In genomic region chr6:3887150-3887700, GRCh38 we compare ENCODE assay signal across 10 cellular contexts. TPM values are rescaled to one million over a fixed set of nuclear protein-coding genes. Genes with fewer than 3 reads are reported as not detected.
DNase-seq lines count a peak whose midpoint lies in the region; ATAC-seq, FAIRE-seq and TF ChIP-seq lines count a peak whose summit lies in the region.
"Had no signal": no experiment of that assay in that cellular context is flagged by ENCODE, and none has a peak within 500 bp of the region (broad histone marks: within the 10 kb centered on the region; RNA-seq: fewer than 3 reads in every experiment).

No MANE protein-coding gene starts in this region.

- ATAC-seq in lower lobe of right lung: peak; percentile 25 to 53
- ATAC-seq in T-helper 17 cell: no peak
- ATAC-seq in GM19452 (IDR thresholded peaks at IDR 0.05; ENCODE audit: unreplicated experiment): no peak
- ATAC-seq in HG03432 (IDR thresholded peaks at IDR 0.05; ENCODE audit: unreplicated experiment): no peak
- ATAC-seq: naive thymus-derived CD4-positive, alpha-beta T cell had no signal

- no peaks in the 10 kb centered on the region for H3K36me3 Mint-ChIP-seq in T-helper 17 cell (ENCODE audit: low read depth)
- H3K36me3 Mint-ChIP-seq: naive thymus-derived CD4-positive, alpha-beta T cell had no signal

- H3K9ac ChIP-seq in colonic mucosa (ENCODE audit: low read depth in 2 of 2, low read length in 2 of 2): no peak overlapping the region

- H3K27me3 ChIP-seq in colonic mucosa: no peaks in the 10 kb centered on the region
- no peaks in the 10 kb centered on the region for H3K27me3 ChIP-seq in lower lobe of right lung (ENCODE audit: low read depth)
- H3K27me3 ChIP-seq: SJSA1 had no signal

- FAIRE-seq in HTR-8/SVneo (lab: Jason Lieb, UNC): no peak

- H3K36me3 ChIP-seq in colonic mucosa: no peaks in the 10 kb centered on the region
- H3K36me3 ChIP-seq in lower lobe of right lung: no peaks in the 10 kb centered on the region
- H3K36me3 ChIP-seq: SJSA1 had no signal

- H3K4me3 ChIP-seq in colonic mucosa: no peak overlapping the region
- no peak overlapping the region for H3K4me3 ChIP-seq in lower lobe of right lung
- H3K4me3 ChIP-seq: SJSA1 had no signal

- no peak overlapping the region for H3K27ac Mint-ChIP-seq in T-helper 17 cell
- H3K27ac Mint-ChIP-seq: naive thymus-derived CD4-positive, alpha-beta T cell had no signal

- DNase-seq in AG08395 (ENCODE audit: low spot score) (peak; percentile 48), HTR-8/SVneo (ENCODE audit: insufficient read length, low spot score) (peak; percentile 27), colonic mucosa (no peak), lower lobe of right lung (no peak), T-helper 17 cell (no peak), NOMO-1 (lab: John Stamatoyannopoulos, UW; ENCODE audit: unreplicated experiment in 2 of 2) (no peak)
- DNase-seq: naive thymus-derived CD4-positive, alpha-beta T cell had no signal

- no peak overlapping the region for H3K27ac ChIP-seq in colonic mucosa
- H3K27ac ChIP-seq in lower lobe of right lung: no peak overlapping the region
- H3K27ac ChIP-seq: SJSA1 had no signal

- no peak overlapping the region for H3K4me3 Mint-ChIP-seq in T-helper 17 cell
- H3K4me3 Mint-ChIP-seq: naive thymus-derived CD4-positive, alpha-beta T cell had no signal

- no peaks in the 10 kb centered on the region for H3K9me3 ChIP-seq in colonic mucosa
- no peaks in the 10 kb centered on the region for H3K9me3 ChIP-seq in lower lobe of right lung
- H3K9me3 ChIP-seq in T-helper 17 cell (ENCODE audit: control insufficient read depth, low read length, poor library complexity, severe bottlenecking): no peaks in the 10 kb centered on the region
- H3K9me3 ChIP-seq: SJSA1 had no signal

- peaks cover 6% of the 10 kb centered on the region for H3K27me3 Mint-ChIP-seq in T-helper 17 cell

- no peaks in the 10 kb centered on the region for H3K4me1 Mint-ChIP-seq in T-helper 17 cell
- H3K4me1 Mint-ChIP-seq: naive thymus-derived CD4-positive, alpha-beta T cell had no signal

- intact Hi-C loops in colonic mucosa (cut with DNase I): loop anchor here (5.0 kb wide), 1 partner anchor 145 kb away; no protein-coding TSS in a partner anchor
- intact Hi-C loops in lower lobe of right lung (cut with DNase I): no loop called here

- TF ChIP-seq CTCF in colonic mucosa (IDR thresholded peaks at IDR 0.05) (peak; percentile 28), lower lobe of right lung (IDR thresholded peaks at IDR 0.05) (peak; percentile 51)

- H3K4me1 ChIP-seq in colonic mucosa (no peaks in the 10 kb centered on the region), lower lobe of right lung (peaks cover 25% of the 10 kb centered on the region)

RNA-seq across cellular contexts. Expression of gene FAM50B, which starts 38.1 kb away (rescaled TPM):
- total RNA-seq in colonic mucosa (1 to 10 TPM; 3.2 to 3.9 TPM), lower lobe of right lung (10.6 TPM), T-helper 17 cell (1 to 10 TPM; 5.0 to 5.1 TPM)

Comparison
In these comparisons a context has a peak if more than half of its experiments do, and no peak if none do; other contexts are left out.
1. DNase-seq: peak in AG08395 (single experiment) and HTR-8/SVneo (single experiment); none in colonic mucosa (single experiment), lower lobe of right lung (single experiment), T-helper 17 cell (0 of 3) and NOMO-1 (0 of 2).
2. ATAC-seq: peak in lower lobe of right lung (2 of 2); none in T-helper 17 cell (single experiment), GM19452 (single experiment) and HG03432 (single experiment).